Comparison of ENCODE assay signal across 10 cellular contexts in genomic region chr2:151774506-151774905, GRCh38. TPM values are rescaled to one million over a fixed set of nuclear protein-coding genes. Genes with fewer than 3 reads are reported as not detected.
DNase-seq lines count a peak whose midpoint lies in the region; ATAC-seq and TF ChIP-seq lines count a peak whose summit lies in the region.
"Had no signal": no experiment of that assay in that cellular context is flagged by ENCODE, and none has a peak within 500 bp of the region (broad histone marks: within the 10 kb centered on the region; RNA-seq: fewer than 3 reads in every experiment).

No MANE protein-coding gene starts in this region.

- H3K4me3 ChIP-seq in skeletal muscle satellite cell (ENCODE audit: low read length) = peak overlapping the region; percentile 26

- H3K9me3 ChIP-seq in skeletal muscle satellite cell (replicated peaks; ENCODE audit: low read length) = no peaks in the 10 kb centered on the region

- DNase-seq in GM03348 (ENCODE audit: low spot score) = peak; percentile 40
- peak; percentile 64 for DNase-seq in fibroblast of peridontal ligament (ENCODE audit: extremely low read depth)
- DNase-seq in activated T-helper 1 cell treated with anti-CD3 and anti-CD28 coated beads, Interleukin-12 subunit alpha, Interleukin-12 subunit beta, Interleukin-2, Interleukin-4 antibody, amounts not matched to agents 30 ng/mL and 10 ng/mL and 1 ng/mL, durations not matched to agents 14 hours and 24 hours and 36 hours (ENCODE audit: low spot score) = no peak
- no peak for DNase-seq in activated CD8-positive, alpha-beta memory T cell treated with anti-CD3 and anti-CD28 coated beads, Interleukin-2, amount 10 ng/mL, durations not matched to agents 7 days and 5 days
- DNase-seq: MM.1S, NCI-H82 had no signal

- no peak overlapping the region for H3K4me3 Mint-ChIP-seq in activated T-helper 1 cell treated with anti-CD3 and anti-CD28 coated beads, Interleukin-12 subunit alpha, Interleukin-12 subunit beta, Interleukin-2, Interleukin-4 antibody, amounts not matched to agents 30 ng/mL and 10 ng/mL and 1 ng/mL, durations not matched to agents 14 hours and 24 hours and 36 hours
- no peak overlapping the region for H3K4me3 Mint-ChIP-seq in activated CD8-positive, alpha-beta memory T cell treated with anti-CD3 and anti-CD28 coated beads, Interleukin-2, amount 10 ng/mL, durations not matched to agents 7 days and 5 days

- H3K4me2 ChIP-seq in skeletal muscle satellite cell (ENCODE audit: low read length) = peak overlapping the region; percentile 65

- intact Hi-C loops in activated T-helper 1 cell treated with anti-CD3 and anti-CD28 coated beads, Interleukin-12 subunit alpha, Interleukin-12 subunit beta, Interleukin-2, Interleukin-4 antibody, amounts not matched to agents 30 ng/mL and 10 ng/mL and 1 ng/mL, durations not matched to agents 14 hours and 24 hours and 36 hours (cut with micrococcal nuclease) = no loop called here

- peaks cover 21% of the 10 kb centered on the region for H3K4me1 ChIP-seq in skeletal muscle satellite cell (ENCODE audit: control insufficient read depth, insufficient read depth, low read length)

- no peaks in the 10 kb centered on the region for H3K4me1 Mint-ChIP-seq in activated T-helper 1 cell treated with anti-CD3 and anti-CD28 coated beads, Interleukin-12 subunit alpha, Interleukin-12 subunit beta, Interleukin-2, Interleukin-4 antibody, amounts not matched to agents 30 ng/mL and 10 ng/mL and 1 ng/mL, durations not matched to agents 14 hours and 24 hours and 36 hours (ENCODE audit: low read depth)
- no peaks in the 10 kb centered on the region for H3K4me1 Mint-ChIP-seq in activated CD8-positive, alpha-beta memory T cell treated with anti-CD3 and anti-CD28 coated beads, Interleukin-2, amount 10 ng/mL, durations not matched to agents 7 days and 5 days

- H3K36me3 Mint-ChIP-seq in activated T-helper 1 cell treated with anti-CD3 and anti-CD28 coated beads, Interleukin-12 subunit alpha, Interleukin-12 subunit beta, Interleukin-2, Interleukin-4 antibody, amounts not matched to agents 30 ng/mL and 10 ng/mL and 1 ng/mL, durations not matched to agents 14 hours and 24 hours and 36 hours (ENCODE audit: low read depth) = peaks cover 12% of the 10 kb centered on the region
- H3K36me3 Mint-ChIP-seq in activated CD8-positive, alpha-beta memory T cell treated with anti-CD3 and anti-CD28 coated beads, Interleukin-2, amount 10 ng/mL, durations not matched to agents 7 days and 5 days = peaks cover 30% of the 10 kb centered on the region

- H3K27me3 ChIP-seq in skeletal muscle satellite cell (ENCODE audit: control insufficient read depth, insufficient read depth, low read length) = no peaks in the 10 kb centered on the region

- peak overlapping the region; percentile 63 for H3K9ac ChIP-seq in skeletal muscle satellite cell (ENCODE audit: low read depth, low read length)

- peaks cover 10% of the 10 kb centered on the region for H3K36me3 ChIP-seq in skeletal muscle satellite cell (ENCODE audit: insufficient read depth, low read length)

- CTCF ChIA-PET in activated CD8-positive, alpha-beta memory T cell treated with anti-CD3 and anti-CD28 coated beads, Interleukin-2, amount 10 ng/mL, durations not matched to agents 7 days and 5 days (lab: Charles Lee) = no interaction called here

- H3K27ac Mint-ChIP-seq in activated T-helper 1 cell treated with anti-CD3 and anti-CD28 coated beads, Interleukin-12 subunit alpha, Interleukin-12 subunit beta, Interleukin-2, Interleukin-4 antibody, amounts not matched to agents 30 ng/mL and 10 ng/mL and 1 ng/mL, durations not matched to agents 14 hours and 24 hours and 36 hours = no peak overlapping the region
- H3K27ac Mint-ChIP-seq in activated CD8-positive, alpha-beta memory T cell treated with anti-CD3 and anti-CD28 coated beads, Interleukin-2, amount 10 ng/mL, durations not matched to agents 7 days and 5 days = no peak overlapping the region

- H3K9me3 Mint-ChIP-seq in activated T-helper 1 cell treated with anti-CD3 and anti-CD28 coated beads, Interleukin-12 subunit alpha, Interleukin-12 subunit beta, Interleukin-2, Interleukin-4 antibody, amounts not matched to agents 30 ng/mL and 10 ng/mL and 1 ng/mL, durations not matched to agents 14 hours and 24 hours and 36 hours = no peaks in the 10 kb centered on the region
- no peaks in the 10 kb centered on the region for H3K9me3 Mint-ChIP-seq in activated CD8-positive, alpha-beta memory T cell treated with anti-CD3 and anti-CD28 coated beads, Interleukin-2, amount 10 ng/mL, durations not matched to agents 7 days and 5 days (ENCODE audit: low read depth)

- no peaks in the 10 kb centered on the region for H3K27me3 Mint-ChIP-seq in activated T-helper 1 cell treated with anti-CD3 and anti-CD28 coated beads, Interleukin-12 subunit alpha, Interleukin-12 subunit beta, Interleukin-2, Interleukin-4 antibody, amounts not matched to agents 30 ng/mL and 10 ng/mL and 1 ng/mL, durations not matched to agents 14 hours and 24 hours and 36 hours (ENCODE audit: insufficient read depth)
- no peaks in the 10 kb centered on the region for H3K27me3 Mint-ChIP-seq in activated CD8-positive, alpha-beta memory T cell treated with anti-CD3 and anti-CD28 coated beads, Interleukin-2, amount 10 ng/mL, durations not matched to agents 7 days and 5 days

- ATAC-seq in SK-N-SH treated with all-trans-retinoic acid at 6 μM for 48 hours (peak; percentile 91), GM21515 (IDR thresholded peaks at IDR 0.05; ENCODE audit: unreplicated experiment) (no peak), HG03378 (IDR thresholded peaks at IDR 0.05; ENCODE audit: unreplicated experiment) (no peak)
- ATAC-seq in activated CD8-positive, alpha-beta memory T cell treated with anti-CD3 and anti-CD28 coated beads, Interleukin-2, amount 10 ng/mL, durations not matched to agents 7 days and 5 days = no peak

TF ChIP-seq in SK-N-SH treated with all-trans-retinoic acid at 6 μM for 48 hours, 23 proteins besides CTCF, POLR2A, EP300 and RAD21 (continues in another document):
- no peak for TF ChIP-seq ESRRG (CRISPR knock-in tag; IDR thresholded peaks at IDR 0.05)
- no peak for TF ChIP-seq OSR1 (CRISPR knock-in tag; IDR thresholded peaks at IDR 0.05)
- no peak for TF ChIP-seq RARB (CRISPR knock-in tag; IDR thresholded peaks at IDR 0.05)
- TF ChIP-seq ZNF565 (CRISPR knock-in tag; conservative IDR thresholded peaks at IDR 0.05; ENCODE audit: low read depth) = no peak
- peak; percentile 64; the same call in 1 of the 2 replicates for TF ChIP-seq ZC3H10 (CRISPR knock-in tag; IDR thresholded peaks at IDR 0.05)
- TF ChIP-seq GLIS3 (CRISPR knock-in tag; IDR thresholded peaks at IDR 0.05) = no peak
- TF ChIP-seq, protein P1, sequence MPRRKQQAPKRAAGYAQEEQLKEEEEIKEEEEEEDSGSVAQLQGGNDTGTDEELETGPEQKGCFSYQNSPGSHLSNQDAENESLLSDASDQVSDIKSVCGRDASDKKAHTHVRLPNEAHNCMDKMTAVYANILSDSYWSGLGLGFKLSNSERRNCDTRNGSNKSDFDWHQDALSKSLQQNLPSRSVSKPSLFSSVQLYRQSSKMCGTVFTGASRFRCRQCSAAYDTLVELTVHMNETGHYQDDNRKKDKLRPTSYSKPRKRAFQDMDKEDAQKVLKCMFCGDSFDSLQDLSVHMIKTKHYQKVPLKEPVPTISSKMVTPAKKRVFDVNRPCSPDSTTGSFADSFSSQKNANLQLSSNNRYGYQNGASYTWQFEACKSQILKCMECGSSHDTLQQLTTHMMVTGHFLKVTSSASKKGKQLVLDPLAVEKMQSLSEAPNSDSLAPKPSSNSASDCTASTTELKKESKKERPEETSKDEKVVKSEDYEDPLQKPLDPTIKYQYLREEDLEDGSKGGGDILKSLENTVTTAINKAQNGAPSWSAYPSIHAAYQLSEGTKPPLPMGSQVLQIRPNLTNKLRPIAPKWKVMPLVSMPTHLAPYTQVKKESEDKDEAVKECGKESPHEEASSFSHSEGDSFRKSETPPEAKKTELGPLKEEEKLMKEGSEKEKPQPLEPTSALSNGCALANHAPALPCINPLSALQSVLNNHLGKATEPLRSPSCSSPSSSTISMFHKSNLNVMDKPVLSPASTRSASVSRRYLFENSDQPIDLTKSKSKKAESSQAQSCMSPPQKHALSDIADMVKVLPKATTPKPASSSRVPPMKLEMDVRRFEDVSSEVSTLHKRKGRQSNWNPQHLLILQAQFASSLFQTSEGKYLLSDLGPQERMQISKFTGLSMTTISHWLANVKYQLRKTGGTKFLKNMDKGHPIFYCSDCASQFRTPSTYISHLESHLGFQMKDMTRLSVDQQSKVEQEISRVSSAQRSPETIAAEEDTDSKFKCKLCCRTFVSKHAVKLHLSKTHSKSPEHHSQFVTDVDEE (CRISPR knock-in tag; IDR thresholded peaks at IDR 0.05) = no peak
- TF ChIP-seq CSRNP3 (CRISPR knock-in tag; IDR thresholded peaks at IDR 0.05) = no peak
- TF ChIP-seq ZNF8 (CRISPR knock-in tag; IDR thresholded peaks at IDR 0.05) = no peak

RNA-seq across cellular contexts. Expression of gene NEB, which starts 40.2 kb away (rescaled TPM):
- total RNA-seq in skeletal muscle satellite cell (2012; rRNA removed) = 1.0 and 9.8 TPM in 2 replicates
- total RNA-seq in activated T-helper 1 cell treated with anti-CD3 and anti-CD28 coated beads, Interleukin-12 subunit alpha, Interleukin-12 subunit beta, Interleukin-2, Interleukin-4 antibody, amounts not matched to agents 30 ng/mL and 10 ng/mL and 1 ng/mL, durations not matched to agents 14 hours and 24 hours and 36 hours = 0.05 and 0.08 TPM in 2 replicates
- under 1 TPM; 0.12 to 0.26 TPM for total RNA-seq in activated CD8-positive, alpha-beta memory T cell treated with anti-CD3 and anti-CD28 coated beads, Interleukin-2, amount 10 ng/mL, durations not matched to agents 7 days and 5 days

RNA-seq across cellular contexts. Expression of gene ARL5A, which starts 53.7 kb away (rescaled TPM):
- 64.4 and 68.8 TPM in 2 replicates for total RNA-seq in skeletal muscle satellite cell (2012; rRNA removed)
- 60.1 and 69.3 TPM in 2 replicates for total RNA-seq in activated T-helper 1 cell treated with anti-CD3 and anti-CD28 coated beads, Interleukin-12 subunit alpha, Interleukin-12 subunit beta, Interleukin-2, Interleukin-4 antibody, amounts not matched to agents 30 ng/mL and 10 ng/mL and 1 ng/mL, durations not matched to agents 14 hours and 24 hours and 36 hours
- total RNA-seq in activated CD8-positive, alpha-beta memory T cell treated with anti-CD3 and anti-CD28 coated beads, Interleukin-2, amount 10 ng/mL, durations not matched to agents 7 days and 5 days = 10 to 100 TPM; 45.3 to 46.6 TPM

Comparison
In these comparisons a context has a peak if more than half of its experiments do, and no peak if none do; other contexts are left out.
1. DNase-seq: peak in GM03348 (single experiment) and fibroblast of peridontal ligament (single experiment); none in activated T-helper 1 cell treated with anti-CD3 and anti-CD28 coated beads, Interleukin-12 subunit alpha, Interleukin-12 subunit beta, Interleukin-2, Interleukin-4 antibody, amounts not matched to agents 30 ng/mL and 10 ng/mL and 1 ng/mL, durations not matched to agents 14 hours and 24 hours and 36 hours (single experiment) and activated CD8-positive, alpha-beta memory T cell treated with anti-CD3 and anti-CD28 coated beads, Interleukin-2, amount 10 ng/mL, durations not matched to agents 7 days and 5 days (single experiment).